ENCODE assay signal across 12 cellular contexts in genomic region chr2:46984034-46984433, GRCh38. TPM values are rescaled to one million over a fixed set of nuclear protein-coding genes. Genes with fewer than 3 reads are reported as not detected.
DNase-seq lines count a peak whose midpoint lies in the region; ATAC-seq, FAIRE-seq and TF ChIP-seq lines count a peak whose summit lies in the region.
"Had no signal": no experiment of that assay in that cellular context is flagged by ENCODE, and none has a peak within 500 bp of the region (broad histone marks: within the 10 kb centered on the region; RNA-seq: fewer than 3 reads in every experiment).

No MANE protein-coding gene starts in this region.

- intact Hi-C loops in natural killer cell (cut with micrococcal nuclease), result no loop called here

- H3K4me1 ChIP-seq in keratinocyte (ENCODE audit: control insufficient read depth, extremely low read depth, insufficient read depth, low read length), result peaks cover 42% of the 10 kb centered on the region

- POLR2A ChIA-PET in T-cell (lab: Charles Lee), result no interaction called here

- peaks cover 32 to 44% of the 10 kb centered on the region in 2 donors for H3K4me1 Mint-ChIP-seq in natural killer cell treated with Interleukin-12 subunit alpha and Interleukin-12 subunit beta and Interleukin-15 and Interleukin-18, amount 100 ng/mL, for 72 hours (ENCODE audit: low read depth in 2 of 2)
- peaks cover 11 to 27% of the 10 kb centered on the region in 2 donors for H3K4me1 Mint-ChIP-seq in natural killer cell
- H3K4me1 Mint-ChIP-seq in T-cell, result peaks cover 50 to 70% (median 57%) of the 10 kb centered on the region in 3 donors

- CTCF ChIA-PET in T-cell (lab: Charles Lee), result interaction anchor here (0.9 to 1.4 kb wide), 2 partner anchors 47 to 288 kb away, joined by 3 to 4 read pairs; no protein-coding TSS in a partner anchor

- ATAC-seq in natural killer cell treated with Interleukin-12 subunit alpha and Interleukin-12 subunit beta and Interleukin-15 and Interleukin-18, amount 100 ng/mL, for 72 hours, result no peak
- ATAC-seq in natural killer cell (no peak), T-cell (replicated peaks in 1 of 4) (no peak), HG02970 (IDR thresholded peaks at IDR 0.05; ENCODE audit: low FRiP score, unreplicated experiment) (no peak)

- H3K27ac Mint-ChIP-seq in natural killer cell treated with Interleukin-12 subunit alpha and Interleukin-12 subunit beta and Interleukin-15 and Interleukin-18, amount 100 ng/mL, for 72 hours, result peak overlapping the region; percentile 96 to 99
- H3K27ac Mint-ChIP-seq in natural killer cell, result no peak overlapping the region
- H3K27ac Mint-ChIP-seq in T-cell, result peak overlapping the region; percentile 98 to 99

- no peak for FAIRE-seq in keratinocyte (lab: Jason Lieb, UNC)
- FAIRE-seq: kidney had no signal

- no peaks in the 10 kb centered on the region for H3K9me3 ChIP-seq in keratinocyte (ENCODE audit: control insufficient read depth, low read depth, low read length)

- H3K27me3 Mint-ChIP-seq in natural killer cell treated with Interleukin-12 subunit alpha and Interleukin-12 subunit beta and Interleukin-15 and Interleukin-18, amount 100 ng/mL, for 72 hours, result no peaks in the 10 kb centered on the region
- no peaks in the 10 kb centered on the region for H3K27me3 Mint-ChIP-seq in natural killer cell (ENCODE audit: low read depth in 2 of 2)
- H3K27me3 Mint-ChIP-seq in T-cell, result no peaks in the 10 kb centered on the region
- H3K27me3 Mint-ChIP-seq: CD8-positive, alpha-beta memory T cell had no signal

- no peaks in the 10 kb centered on the region for H4K20me1 ChIP-seq in keratinocyte (ENCODE audit: control insufficient read depth, extremely low read depth, insufficient read depth, low read length)

- no peak overlapping the region for H3K4me2 ChIP-seq in keratinocyte (ENCODE audit: control insufficient read depth, extremely low read depth, insufficient read depth, low read depth, low read length)

- peak overlapping the region; percentile 89 for H3K27ac ChIP-seq in keratinocyte (ENCODE audit: control insufficient read depth, insufficient read depth, low read length)

- no peak for DNase-seq in natural killer cell treated with Interleukin-12 subunit alpha and Interleukin-12 subunit beta and Interleukin-15 and Interleukin-18, amount 100 ng/mL, for 72 hours (ENCODE audit: low spot score)
- DNase-seq in natural killer cell, result no peak
- no peak for DNase-seq in T-cell
- DNase-seq in keratinocyte (ENCODE audit: low read depth, low spot score), result no peak
- DNase-seq in HUDEP-2 (lab: John Stamatoyannopoulos, UW; ENCODE audit: unreplicated experiment in 76 of 76), result no peak
- DNase-seq in AML-193 (lab: John Stamatoyannopoulos, UW), result no peak
- no peak for DNase-seq in kidney tubule cell (ENCODE audit: low spot score)
- DNase-seq: CD8-positive, alpha-beta memory T cell; kidney; NCI-H1092 treated with DMSO at 0.1 percent for 48 hours; SIG-M5 had no signal

- dilution Hi-C loops in keratinocyte (cut with MboI; ENCODE audit: extremely low pct_ligation_motif_present, low sequenced_read_pairs), result no loop called here

- H3K9ac ChIP-seq in keratinocyte (ENCODE audit: control insufficient read depth, extremely low read depth, insufficient read depth, low read length), result no peak overlapping the region

- TF ChIP-seq CTCF in natural killer cell (IDR thresholded peaks at IDR 0.05) (no peak), keratinocyte (optimal IDR thresholded peaks at IDR 0.05 in 1 of 3, IDR thresholded peaks at IDR 0.05 in 1 of 3, conservative IDR thresholded peaks at IDR 0.05 in 1 of 3; ENCODE audit: extremely low read depth in 1 of 3, insufficient read depth in 2 of 3, low read length in 3 of 3) (no peak)

- H3K79me2 ChIP-seq in keratinocyte (ENCODE audit: control insufficient read depth, insufficient read depth, low read length), result peaks cover 5% of the 10 kb centered on the region

- no peaks in the 10 kb centered on the region for H3K9me1 ChIP-seq in keratinocyte (ENCODE audit: control insufficient read depth, extremely low read depth, insufficient read depth, low read length)

- no peak overlapping the region for H2AFZ ChIP-seq in keratinocyte (ENCODE audit: control insufficient read depth, low read length)

- H3K36me3 Mint-ChIP-seq in natural killer cell treated with Interleukin-12 subunit alpha and Interleukin-12 subunit beta and Interleukin-15 and Interleukin-18, amount 100 ng/mL, for 72 hours, result no peaks in the 10 kb centered on the region
- no peaks in the 10 kb centered on the region for H3K36me3 Mint-ChIP-seq in natural killer cell
- H3K36me3 Mint-ChIP-seq in T-cell, result peaks cover 13% of the 10 kb centered on the region

- H3K27me3 ChIP-seq in keratinocyte (ENCODE audit: control insufficient read depth, extremely low read depth, insufficient read depth, low read length), result no peaks in the 10 kb centered on the region

- H3K9me3 Mint-ChIP-seq in natural killer cell treated with Interleukin-12 subunit alpha and Interleukin-12 subunit beta and Interleukin-15 and Interleukin-18, amount 100 ng/mL, for 72 hours, result no peaks in the 10 kb centered on the region
- H3K9me3 Mint-ChIP-seq in natural killer cell (no peaks in the 10 kb centered on the region), T-cell (no peaks in the 10 kb centered on the region)
- H3K9me3 Mint-ChIP-seq: CD8-positive, alpha-beta memory T cell had no signal

- peaks cover 10 to 11% of the 10 kb centered on the region in 2 experiments for H3K36me3 ChIP-seq in keratinocyte (ENCODE audit: control insufficient read depth in 2 of 2, extremely low read depth in 1 of 2, insufficient read depth in 2 of 2, low read length in 2 of 2)

- no peak overlapping the region for H3K4me3 ChIP-seq in keratinocyte (ENCODE audit: control insufficient read depth in 2 of 3, extremely low read depth in 1 of 3, insufficient read depth in 2 of 3, low read depth in 1 of 3, low read length in 3 of 3)

- H3K4me3 Mint-ChIP-seq in natural killer cell treated with Interleukin-12 subunit alpha and Interleukin-12 subunit beta and Interleukin-15 and Interleukin-18, amount 100 ng/mL, for 72 hours, result no peak overlapping the region
- no peak overlapping the region for H3K4me3 Mint-ChIP-seq in natural killer cell
- peak overlapping the region in 1 of 3 donors; percentile 48 for H3K4me3 Mint-ChIP-seq in T-cell

RNA-seq across cellular contexts. Expression of gene TTC7A, which starts 43.0 kb away (rescaled TPM):
- total RNA-seq in natural killer cell treated with Interleukin-12 subunit alpha and Interleukin-12 subunit beta and Interleukin-15 and Interleukin-18, amount 100 ng/mL, for 72 hours, result 10 to 100 TPM; 52.5 to 68.6 TPM
- total RNA-seq in natural killer cell (10 to 100 TPM; 27.2 to 41.4 (median 35.6) TPM), T-cell (10 to 100 TPM; 38.9 to 52.6 (median 43.7) TPM)
- polyA plus RNA-seq in keratinocyte, result 5.7 to 10.8 TPM (median 7.0 TPM) in 3 replicates
- polyA plus RNA-seq in keratinocyte (2011; ENCODE audit: low read depth), result 10.1 TPM
- 6.1 and 8.7 TPM in 2 replicates for polyA plus RNA-seq in keratinocyte (2011; cell fraction: cytosol; rRNA removed)
- polyA plus RNA-seq in keratinocyte (2011; cell fraction: nucleus; rRNA removed), result 13.1 and 13.4 TPM in 2 replicates
- polyA plus RNA-seq in keratinocyte (2012; ENCODE audit: low replicate concordance), result 9.0 and 13.7 TPM in 2 replicates
- polyA minus RNA-seq in keratinocyte, result 8.7 to 59.2 TPM (median 14.6 TPM) in 3 replicates
- polyA minus RNA-seq in keratinocyte (2011; cell fraction: cytosol; rRNA and poly(A)+ RNA removed), result 7.5 TPM
- polyA minus RNA-seq in keratinocyte (2011; cell fraction: nucleus; rRNA and poly(A)+ RNA removed), result 13.5 TPM in 2 replicates

Comparison
In these comparisons a context has a peak if more than half of its experiments do, and no peak if none do; other contexts are left out.
1. H3K27ac Mint-ChIP-seq: peak in natural killer cell treated with Interleukin-12 subunit alpha and Interleukin-12 subunit beta and Interleukin-15 and Interleukin-18, amount 100 ng/mL, for 72 hours (2 of 2) and T-cell (2 of 2); none in natural killer cell (0 of 2).